8 cellular contexts compared by ENCODE assay signal in genomic region chr19:42242512-42243409, GRCh38. TPM values are rescaled to one million over a fixed set of nuclear protein-coding genes. Genes with fewer than 3 reads are reported as not detected.
A peak's percentile ranks its signal among the peaks of the same experiment; 100 is the strongest.
DNase-seq lines count a peak whose midpoint lies in the region; ATAC-seq, FAIRE-seq and TF ChIP-seq lines count a peak whose summit lies in the region.

GSK3A (minus strand) TSS chr19:42242602; CDS start chr19:42242465, 137 bp downstream.

- H4K20me1 ChIP-seq in keratinocyte (ENCODE audit: control insufficient read depth, extremely low read depth, insufficient read depth, low read length), result peaks cover 11% of the 10 kb centered on the region

- no peaks in the 10 kb centered on the region for H3K9me3 ChIP-seq in keratinocyte (ENCODE audit: control insufficient read depth, low read depth, low read length)

- no peaks in the 10 kb centered on the region for H3K27me3 Mint-ChIP-seq in chondrocyte (ENCODE audit: low read depth)

- peak; percentile 63 for ATAC-seq in HG03439 (IDR thresholded peaks at IDR 0.05; ENCODE audit: unreplicated experiment)

- H3K27ac ChIP-seq in keratinocyte (ENCODE audit: control insufficient read depth, insufficient read depth, low read length), result peak within 1 kb of the TSS; percentile 82

- H3K36me3 ChIP-seq in keratinocyte (ENCODE audit: control insufficient read depth in 2 of 2, extremely low read depth in 1 of 2, insufficient read depth in 2 of 2, low read length in 2 of 2), result peaks cover 6 to 23% of the 10 kb centered on the region in 2 experiments

- H3K4me1 Mint-ChIP-seq in chondrocyte (ENCODE audit: low read depth), result peaks cover 61% of the 10 kb centered on the region

- no peaks in the 10 kb centered on the region for H3K9me3 Mint-ChIP-seq in chondrocyte (ENCODE audit: low read depth)

- peak within 1 kb of the TSS; percentile 97 for H2AFZ ChIP-seq in keratinocyte (ENCODE audit: control insufficient read depth, low read length)

- peak within 1 kb of the TSS; percentile 80 to 90 (median 82) for H3K4me3 ChIP-seq in keratinocyte (ENCODE audit: control insufficient read depth in 2 of 3, extremely low read depth in 1 of 3, insufficient read depth in 2 of 3, low read depth in 1 of 3, low read length in 3 of 3)

- peak within 1 kb of the TSS; percentile 90 for H3K4me3 Mint-ChIP-seq in chondrocyte (ENCODE audit: unreplicated experiment)

- peak; percentile 82 for TF ChIP-seq POLR2A in GM19193 (IDR thresholded peaks at IDR 0.05; ENCODE audit: extremely low read depth, insufficient read depth, insufficient read length)

- no peak for TF ChIP-seq CTCF in chondrocyte (IDR thresholded peaks at IDR 0.05)
- peak in 1 of 3 experiments; percentile 8 for TF ChIP-seq CTCF in keratinocyte (optimal IDR thresholded peaks at IDR 0.05 in 1 of 3, IDR thresholded peaks at IDR 0.05 in 1 of 3, conservative IDR thresholded peaks at IDR 0.05 in 1 of 3; ENCODE audit: extremely low read depth in 1 of 3, insufficient read depth in 2 of 3, low read length in 3 of 3)

- dilution Hi-C loops in keratinocyte (cut with MboI; ENCODE audit: extremely low pct_ligation_motif_present, low sequenced_read_pairs), result no loop called here

- peak within 1 kb of the TSS; percentile 96 for H3K27ac Mint-ChIP-seq in chondrocyte (ENCODE audit: unreplicated experiment)

- peaks cover 3% of the 10 kb centered on the region for H3K36me3 Mint-ChIP-seq in chondrocyte (ENCODE audit: low read depth)

- H3K9me1 ChIP-seq in keratinocyte (ENCODE audit: control insufficient read depth, extremely low read depth, insufficient read depth, low read length), result peaks cover 3% of the 10 kb centered on the region

- peak within 1 kb of the TSS; percentile 95 for H3K9ac ChIP-seq in keratinocyte (ENCODE audit: control insufficient read depth, extremely low read depth, insufficient read depth, low read length)

- H3K27me3 ChIP-seq in keratinocyte (ENCODE audit: control insufficient read depth, extremely low read depth, insufficient read depth, low read length), result no peaks in the 10 kb centered on the region

- DNase-seq in AML-193 (lab: John Stamatoyannopoulos, UW), result peak; percentile 96 to 97
- DNase-seq in NCI-H510A treated with DMSO at 0.1 percent for 48 hours (lab: John Stamatoyannopoulos, UW), result peak; percentile 100
- DNase-seq in activated CD4-positive, alpha-beta T cell treated with anti-CD3 and anti-CD28 coated beads for 24 hours (ENCODE audit: low read depth in 2 of 2), result peak; percentile 91
- DNase-seq in chondrocyte (ENCODE audit: low spot score), result no peak
- DNase-seq in keratinocyte (ENCODE audit: low read depth, low spot score), result peak; percentile 96
- peak; percentile 90 for DNase-seq in stimulated activated CD4-positive, alpha-beta T cell treated with anti-CD3 and anti-CD28 coated beads, Interleukin-15, amount 100 ng/mL, for 1 hour (ENCODE audit: low read depth in 1 of 2, low spot score in 1 of 2)

- peak; percentile 91 for FAIRE-seq in keratinocyte (lab: Jason Lieb, UNC)

- peak within 1 kb of the TSS; percentile 92 for H3K4me2 ChIP-seq in keratinocyte (ENCODE audit: control insufficient read depth, extremely low read depth, insufficient read depth, low read depth, low read length)

- H3K4me1 ChIP-seq in keratinocyte (ENCODE audit: control insufficient read depth, extremely low read depth, insufficient read depth, low read length), result peaks cover 18% of the 10 kb centered on the region

- H3K79me2 ChIP-seq in keratinocyte (ENCODE audit: control insufficient read depth, insufficient read depth, low read length), result peaks cover 36% of the 10 kb centered on the region

RNA-seq across cellular contexts. Expression of gene GSK3A, which starts in this region (rescaled TPM):
- 38.9 to 43.6 TPM (median 42.0 TPM) in 3 replicates for total RNA-seq in chondrocyte
- 36.9 to 53.3 TPM (median 42.5 TPM) in 3 replicates for polyA plus RNA-seq in keratinocyte
- polyA plus RNA-seq in keratinocyte (2011; ENCODE audit: low read depth), result 14.4 TPM
- polyA plus RNA-seq in keratinocyte (2011; cell fraction: cytosol; rRNA removed), result 38.4 and 45.5 TPM in 2 replicates
- 34.4 and 41.0 TPM in 2 replicates for polyA plus RNA-seq in keratinocyte (2011; cell fraction: nucleus; rRNA removed)
- polyA plus RNA-seq in keratinocyte (2012; ENCODE audit: low replicate concordance), result 50.6 and 56.3 TPM in 2 replicates
- polyA minus RNA-seq in keratinocyte, result 30.4 to 77.1 TPM (median 45.8 TPM) in 3 replicates
- 43.5 TPM for polyA minus RNA-seq in keratinocyte (2011; cell fraction: cytosol; rRNA and poly(A)+ RNA removed)
- polyA minus RNA-seq in keratinocyte (2011; cell fraction: nucleus; rRNA and poly(A)+ RNA removed), result 10.2 and 11.4 TPM in 2 replicates
